Comparison of ENCODE assay signal across 19 cellular contexts in the genomic region with DNA sequence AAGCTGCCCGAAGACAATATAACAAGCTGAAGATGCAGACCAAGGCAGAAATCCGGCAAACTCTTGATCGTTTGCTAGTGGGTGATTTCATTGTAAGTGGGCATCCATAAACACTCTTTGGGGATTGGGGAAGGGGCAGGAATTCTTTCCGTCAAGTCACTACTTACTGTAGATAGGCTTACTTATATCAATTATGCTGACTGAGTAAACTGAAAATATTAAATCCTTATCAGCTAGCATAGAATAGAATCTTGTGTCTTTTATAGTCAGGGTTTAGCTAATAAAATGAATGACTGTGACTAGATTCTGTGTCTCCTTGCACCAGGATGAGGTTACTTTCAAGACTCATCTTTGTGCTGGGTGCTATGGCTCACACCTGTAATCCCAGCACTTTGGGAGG.
"Had no signal": no experiment of that assay in that cellular context is flagged by ENCODE, and none has a peak within 500 bp of the region (broad histone marks: within the 10 kb centered on the region; RNA-seq: fewer than 3 reads in every experiment).

No MANE protein-coding gene starts in this region.

- H3K4me1 ChIP-seq: colonic mucosa, foreskin keratinocyte, left lung, lower lobe of right lung had no signal

- DNase-seq: cerebellar nuclear complex; colonic mucosa; cortex of kidney; effector CD8-positive, alpha-beta T cell; foreskin keratinocyte; glutamatergic neuron; head of caudate nucleus; hippocampal formation; left lung; lower lobe of right lung; mesendoderm; midbrain had no signal

- H3K27ac Mint-ChIP-seq: dendritic cell treated with granulocyte-macrophage colony-stimulating factor and Interleukin-4, amounts not matched to agents 40 ng/mL and 50 ng/mL, for 4 days had no signal

- H3K27ac ChIP-seq: colonic mucosa, esophagus muscularis mucosa, foreskin keratinocyte, left lung, lower lobe of right lung had no signal

- FAIRE-seq: endothelial cell of umbilical vein, frontal cortex, islet of Langerhans, keratinocyte had no signal

- H3K4me3 Mint-ChIP-seq: dendritic cell treated with granulocyte-macrophage colony-stimulating factor and Interleukin-4, amounts not matched to agents 40 ng/mL and 50 ng/mL, for 4 days had no signal

- H3K27me3 ChIP-seq: colonic mucosa, esophagus muscularis mucosa, foreskin keratinocyte, heart right ventricle, left lung had no signal

- H3K4me3 ChIP-seq: colonic mucosa, esophagus muscularis mucosa, heart right ventricle, left lung, lower lobe of right lung had no signal

- ATAC-seq: foreskin keratinocyte, left lung, lower lobe of right lung had no signal

- H3K27me3 Mint-ChIP-seq: dendritic cell treated with granulocyte-macrophage colony-stimulating factor and Interleukin-4, amounts not matched to agents 40 ng/mL and 50 ng/mL, for 4 days had no signal

- H3K9me3 Mint-ChIP-seq: dendritic cell treated with granulocyte-macrophage colony-stimulating factor and Interleukin-4, amounts not matched to agents 40 ng/mL and 50 ng/mL, for 4 days had no signal

- H3K9me3 ChIP-seq: colonic mucosa, esophagus muscularis mucosa, heart right ventricle, left lung, lower lobe of right lung had no signal
